In genomic region chr16:53099318-53100130, GRCh38 we compare ENCODE assay signal across 8 cellular contexts. TPM values are rescaled to one million over a fixed set of nuclear protein-coding genes. Genes with fewer than 3 reads are reported as not detected.
DNase-seq lines count a peak whose midpoint lies in the region; TF ChIP-seq lines count a peak whose summit lies in the region.

No MANE protein-coding gene starts in this region.

- peak overlapping the region; percentile 37 to 53 for H3K4me3 ChIP-seq in CD4-positive, alpha-beta memory T cell (ENCODE audit: low read length in 2 of 2)
- H3K4me3 ChIP-seq in epithelial cell of proximal tubule (ENCODE audit: low read depth, low read length) (peak overlapping the region; percentile 51), mononuclear cell (ENCODE audit: low read length) (peak overlapping the region; percentile 43)

- no peaks in the 10 kb centered on the region for H3K36me3 ChIP-seq in CD4-positive, alpha-beta memory T cell (ENCODE audit: insufficient read depth, low read length)

- H3K27ac ChIP-seq in CD4-positive, alpha-beta memory T cell (ENCODE audit: low read depth, low read length) = peak overlapping the region; percentile 69

- peak overlapping the region; percentile 90 to 97 (median 94) for H3K4me3 Mint-ChIP-seq in CD4-positive, alpha-beta memory T cell

- no peaks in the 10 kb centered on the region for H3K9me3 ChIP-seq in CD4-positive, alpha-beta memory T cell (ENCODE audit: control insufficient read depth in 1 of 2, low read length in 2 of 2)
- H3K9me3 ChIP-seq in mononuclear cell (ENCODE audit: low read depth, low read length) = no peaks in the 10 kb centered on the region

- H3K4me1 ChIP-seq in CD4-positive, alpha-beta memory T cell (ENCODE audit: insufficient read depth, low read length) = peaks cover 30% of the 10 kb centered on the region
- H3K4me1 ChIP-seq in mononuclear cell (ENCODE audit: insufficient read depth, low read length) = peaks cover 48% of the 10 kb centered on the region

- CTCF ChIA-PET in CD4-positive, alpha-beta memory T cell (lab: Charles Lee; ENCODE audit: partially characterized antibody) = interaction anchor here (1.0 to 3.1 kb wide), 10 partner anchors 13 to 62 kb away, joined by 3 to 20 read pairs (median 4); partner anchors contain the start of gene CHD9

- peaks cover 19 to 40% (median 28%) of the 10 kb centered on the region in 4 donors for H3K4me1 Mint-ChIP-seq in CD4-positive, alpha-beta memory T cell

- H3K36me3 Mint-ChIP-seq in CD4-positive, alpha-beta memory T cell = no peaks in the 10 kb centered on the region

- H3K9me3 Mint-ChIP-seq in CD4-positive, alpha-beta memory T cell = no peaks in the 10 kb centered on the region

- H3K27ac Mint-ChIP-seq in CD4-positive, alpha-beta memory T cell = peak overlapping the region; percentile 88 to 99 (median 94)

- DNase-seq in CD4-positive, alpha-beta memory T cell = peak; percentile 51 to 82 (median 53)
- peak; percentile 55 for DNase-seq in GM20000 (ENCODE audit: low spot score)
- peak; percentile 97 for DNase-seq in HPDE6-E6E7 (ENCODE audit: extremely low spot score)
- DNase-seq in NOMO-1 (lab: John Stamatoyannopoulos, UW; ENCODE audit: unreplicated experiment in 2 of 2) = peak; percentile 51 to 61
- DNase-seq in activated T-cell treated with anti-CD3 and anti-CD28 coated beads for 4 hours = peak; percentile 44
- peak; percentile 78 for DNase-seq in epithelial cell of proximal tubule (ENCODE audit: low read depth)
- DNase-seq in stimulated activated CD8-positive, alpha-beta memory T cell treated with anti-CD3 and anti-CD28 coated beads, Interleukin-4, amount 100 ng/mL, for 48 hours = peak; percentile 67

- TF ChIP-seq CTCF in GM20000 (IDR thresholded peaks at IDR 0.05; ENCODE audit: extremely low read depth, missing control alignments) (no peak), epithelial cell of proximal tubule (conservative IDR thresholded peaks at IDR 0.05; ENCODE audit: low read depth, low read length) (no peak)

- no peaks in the 10 kb centered on the region for H3K27me3 ChIP-seq in CD4-positive, alpha-beta memory T cell (ENCODE audit: insufficient read depth, low read length)
- H3K27me3 ChIP-seq in mononuclear cell (ENCODE audit: insufficient read depth, low read length) = no peaks in the 10 kb centered on the region

- POLR2A ChIA-PET in CD4-positive, alpha-beta memory T cell (lab: Charles Lee; ENCODE audit: partially characterized antibody) = interaction anchor here (0.9 to 2.9 kb wide), 8 partner anchors 11 to 357 kb away, joined by 3 to 20 read pairs (median 4); partner anchors contain the start of genes CHD9 and RBL2

- H3K27me3 Mint-ChIP-seq in CD4-positive, alpha-beta memory T cell = no peaks in the 10 kb centered on the region

- intact Hi-C loops in CD4-positive, alpha-beta memory T cell (cut with micrococcal nuclease) = loop anchor here (1.0 kb wide), 2 partner anchors 31 to 44 kb away; no protein-coding TSS in a partner anchor

RNA-seq across cellular contexts. Expression of gene CHD9, which starts 44.7 kb away (rescaled TPM):
- total RNA-seq in CD4-positive, alpha-beta memory T cell = 10 to 100 TPM; 47.0 to 49.7 TPM
- 10 to 100 TPM; 22.9 to 31.9 TPM for polyA plus RNA-seq in CD4-positive, alpha-beta memory T cell
- total RNA-seq in epithelial cell of proximal tubule (10.6 and 14.6 TPM in 2 replicates), mononuclear cell (55.6 TPM)

RNA-seq across cellular contexts. Expression of gene CHD9NB, which starts 46.8 kb away (rescaled TPM):
- not detected for total RNA-seq in CD4-positive, alpha-beta memory T cell
- not detected for polyA plus RNA-seq in CD4-positive, alpha-beta memory T cell
- total RNA-seq in epithelial cell of proximal tubule (0.07 and 1.5 TPM in 2 replicates), mononuclear cell (not detected)

Comparison
In these comparisons a context has a peak if more than half of its experiments do, and no peak if none do; other contexts are left out.
1. Peak in every context shown above with its lines: DNase-seq, H3K4me3 ChIP-seq and H3K27ac ChIP-seq.
2. DNase-seq: peak in every context shown above with its lines; median percentile 97 in HPDE6-E6E7; 78 in epithelial cell of proximal tubule; 67 in stimulated activated CD8-positive, alpha-beta memory T cell treated with anti-CD3 and anti-CD28 coated beads, Interleukin-4, amount 100 ng/mL, for 48 hours; 56 in NOMO-1; 55 in GM20000; 53 in CD4-positive, alpha-beta memory T cell; 44 in activated T-cell treated with anti-CD3 and anti-CD28 coated beads for 4 hours.